ENCODE assay signal across 8 cellular contexts in the genomic region with DNA sequence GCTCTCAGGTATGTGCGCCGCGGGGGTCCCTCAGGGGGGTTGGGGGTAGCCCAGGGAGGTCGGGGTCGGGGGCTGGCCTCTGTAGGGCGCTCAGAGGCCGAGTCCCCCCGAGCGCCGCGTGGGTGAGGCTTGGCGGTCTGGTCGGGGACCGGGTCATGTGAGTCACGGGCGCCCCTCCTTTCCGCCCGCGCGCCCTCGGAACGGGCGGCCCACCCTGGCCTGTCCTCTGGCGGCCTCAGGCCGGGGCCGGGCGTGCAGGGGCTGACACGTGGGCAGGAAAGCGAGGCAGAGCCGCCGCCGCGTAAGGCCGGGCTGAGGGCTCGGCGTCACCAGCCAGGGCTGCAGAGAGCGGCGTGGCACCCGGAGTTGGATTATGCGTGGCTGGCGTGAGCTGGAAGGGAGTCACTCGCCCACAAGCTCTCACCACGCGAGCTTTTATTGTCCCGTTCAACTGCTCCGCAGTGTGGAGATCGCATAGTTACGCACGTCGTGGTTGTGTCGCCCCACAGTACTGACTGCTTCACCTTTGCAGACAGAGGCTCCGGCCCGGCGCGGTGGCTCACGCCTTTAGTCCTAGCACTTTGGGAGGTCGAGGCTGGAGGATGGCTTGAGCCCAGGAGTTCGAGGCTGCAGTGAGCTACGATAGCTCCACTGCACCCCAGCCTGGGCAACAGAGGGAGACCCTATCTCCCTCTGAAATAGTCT. TPM values are rescaled to one million over a fixed set of nuclear protein-coding genes. Genes with fewer than 3 reads are reported as not detected.
A peak's percentile ranks its signal among the peaks of the same experiment; 100 is the strongest.
DNase-seq lines count a peak whose midpoint lies in the region; TF ChIP-seq lines count a peak whose summit lies in the region.

No MANE protein-coding gene starts in this region.

- H3K9me3 Mint-ChIP-seq in H9 (peaks cover 0 to 3% of the 10 kb centered on the region in 2 experiments; a peak in 1 of 5 replicates), immature natural killer cell (no peaks in the 10 kb centered on the region)

- H3K27me3 ChIP-seq in H9 (ENCODE audit: insufficient read depth, low read length) (no peaks in the 10 kb centered on the region), MM.1S (replicated peaks; ENCODE audit: insufficient read depth, low read length) (no peaks in the 10 kb centered on the region)

- H3K4ac ChIP-seq in H9 (ENCODE audit: low read depth, low read length): no peak overlapping the region

- no peaks in the 10 kb centered on the region for H4K20me1 ChIP-seq in H9 (ENCODE audit: control insufficient read depth, insufficient read depth, insufficient read length)
- peaks cover 7% of the 10 kb centered on the region; the same call in 1 of the 2 replicates for H4K20me1 ChIP-seq in MM.1S (ENCODE audit: insufficient read depth, low read length)

- H3K27ac Mint-ChIP-seq in H9 (peak overlapping the region; percentile 28 to 88 (median 83); a peak in 3 of 7 replicates), immature natural killer cell (peak overlapping the region; percentile 94 to 98 (median 97))

- H4K8ac ChIP-seq in H9 (replicated peaks; ENCODE audit: insufficient read length, low read depth, low read length): no peak overlapping the region

- DNase-seq in GM12864 (ENCODE audit: low read depth): peak; percentile 50
- peak; percentile 70 for DNase-seq in H9
- peak; percentile 74 for DNase-seq in MM.1S
- peak; percentile 65 to 95 for DNase-seq in T47D (ENCODE audit: low read depth in 1 of 2, low spot score in 1 of 2)
- peak; percentile 92 to 93 (median 93) for DNase-seq in immature natural killer cell
- peak; percentile 55 to 57 for DNase-seq in stimulated activated CD4-positive, alpha-beta T cell treated with anti-CD3 and anti-CD28 coated beads, Interleukin-12 subunit alpha, Interleukin-12 subunit beta, amount 100 ng/mL, for 24 hours (ENCODE audit: low read depth in 2 of 2)
- no peak for DNase-seq in NCI-H1105 treated with DMSO at 0.1 percent for 48 hours (lab: John Stamatoyannopoulos, UW)

- no peak overlapping the region for H2BK15ac ChIP-seq in H9 (ENCODE audit: low read depth, low read length)

- H3K4me2 ChIP-seq in H9 (ENCODE audit: insufficient read depth, insufficient read length, low read length): peak overlapping the region; percentile 71
- peak overlapping the region; percentile 92 for H3K4me2 ChIP-seq in MM.1S (ENCODE audit: low read depth, low read length)

- H3K9me2 ChIP-seq in MM.1S (replicated peaks; ENCODE audit: insufficient read depth, low read length): no peaks in the 10 kb centered on the region

- no peak for TF ChIP-seq CTCF in GM12864 (IDR thresholded peaks at IDR 0.05; ENCODE audit: low read depth, low read length, missing control alignments)
- no peak for TF ChIP-seq CTCF in H9 (conservative IDR thresholded peaks at IDR 0.05)
- no peak for TF ChIP-seq CTCF in MM.1S (IDR thresholded peaks at IDR 0.05; ENCODE audit: low read length)
- TF ChIP-seq CTCF in VCaP (conservative IDR thresholded peaks at IDR 0.05): no peak

- H3K23me2 ChIP-seq in H9 (ENCODE audit: insufficient read length, low read depth, low read length, poor library complexity, severe bottlenecking): peaks cover 6% of the 10 kb centered on the region

- no CpG with 5 or more reads among the region's 59 CpGs for WGBS in H9 (ENCODE audit: extremely low coverage, insufficient read length, low lambda C conversion rate)

- in situ Hi-C loops in T47D (cut with HindIII; ENCODE audit: low pct_unique_long_range_greater_than_20kb, low sequenced_read_pairs): no loop called here

- H3K79me2 ChIP-seq in H9 (ENCODE audit: insufficient read depth, low read length) (peaks cover 7% of the 10 kb centered on the region; the same call in 1 of the 2 replicates), MM.1S (ENCODE audit: low read length) (peaks cover 80% of the 10 kb centered on the region)

- H4K5ac ChIP-seq in H9 (ENCODE audit: insufficient read length, low read depth, low read length): no peak overlapping the region

- H3K27ac ChIP-seq in H9 (ENCODE audit: insufficient read length, low read depth, low read length) (no peak overlapping the region), MM.1S (ENCODE audit: low read length) (peak overlapping the region; percentile 91), VCaP (peak overlapping the region; percentile 92)

- no peaks in the 10 kb centered on the region for H3K79me1 ChIP-seq in H9 (ENCODE audit: insufficient read depth, low read depth, low read length, poor library complexity, severe bottlenecking)

- no peak overlapping the region for H2AK5ac ChIP-seq in H9 (ENCODE audit: insufficient read length, low read length)

- H3K36me3 ChIP-seq in MM.1S (replicated peaks; ENCODE audit: insufficient read depth, low read length): no peaks in the 10 kb centered on the region

- H2BK20ac ChIP-seq in H9 (ENCODE audit: low read depth, low read length, poor library complexity, severe bottlenecking): no peak overlapping the region

- H3K4me1 Mint-ChIP-seq in H9 (peaks cover 31 to 34% of the 10 kb centered on the region in 2 experiments), immature natural killer cell (peaks cover 42 to 53% of the 10 kb centered on the region in 2 donors)

- H3K18ac ChIP-seq in H9 (ENCODE audit: insufficient read length, low read depth, low read length): peak overlapping the region; percentile 84

- no peak overlapping the region for H4K91ac ChIP-seq in H9 (ENCODE audit: insufficient read length, low read depth, low read length)

- H2AFZ ChIP-seq in H9 (ENCODE audit: low read length) (no peak overlapping the region), MM.1S (ENCODE audit: low read length) (peak overlapping the region; percentile 96)

- H3K14ac ChIP-seq in H9 (ENCODE audit: insufficient read depth, low read length): peak overlapping the region; percentile 50

- no peak overlapping the region for H3T11ph ChIP-seq in H9 (ENCODE audit: low read length)

- H3K27me3 Mint-ChIP-seq in H9 (ENCODE audit: low read depth) (no peaks in the 10 kb centered on the region), immature natural killer cell (ENCODE audit: low read depth in 3 of 3) (peaks cover 5 to 10% (median 9%) of the 10 kb centered on the region in 3 donors)

- H3K23ac ChIP-seq in H9 (ENCODE audit: insufficient read length, low read depth, low read length): no peak overlapping the region

- no peaks in the 10 kb centered on the region for H3K4me1 ChIP-seq in H9 (ENCODE audit: insufficient read depth, low read length)
- peaks cover 13% of the 10 kb centered on the region for H3K4me1 ChIP-seq in MM.1S (ENCODE audit: low read length)

- H2BK5ac ChIP-seq in H9 (ENCODE audit: insufficient read length, low read length): no peak overlapping the region

- H3K4me3 Mint-ChIP-seq in H9 (peak overlapping the region; percentile 74 to 88), immature natural killer cell (peak overlapping the region; percentile 88 to 94 (median 90))

- no peak overlapping the region for H2BK12ac ChIP-seq in H9 (ENCODE audit: insufficient read length, low read depth, low read length)

- H3F3A ChIP-seq in MM.1S (ENCODE audit: insufficient read depth, low read length): peaks cover 10% of the 10 kb centered on the region

- H3K56ac ChIP-seq in H9 (ENCODE audit: insufficient read length, low read depth, low read length): no peak overlapping the region

- H3K36me3 Mint-ChIP-seq in H9 (ENCODE audit: insufficient read depth in 1 of 3, low read depth in 3 of 3) (peaks cover 4 to 22% (median 14%) of the 10 kb centered on the region in 3 experiments; a peak in 5 of 7 replicates), immature natural killer cell (peaks cover 5 to 9% (median 8%) of the 10 kb centered on the region in 3 donors)

- no peak overlapping the region for H2BK120ac ChIP-seq in H9 (ENCODE audit: low read depth, low read length, poor library complexity, severe bottlenecking)

- H3K4me3 ChIP-seq in GM12864 (ENCODE audit: low read depth, low read length) (peak overlapping the region; percentile 74), MM.1S (ENCODE audit: low read length) (peak overlapping the region; percentile 81)

- H3K9ac ChIP-seq in H9 (ENCODE audit: extremely low read depth, insufficient read length, low read length) (peak overlapping the region; percentile 61), MM.1S (ENCODE audit: low read length) (peak overlapping the region; percentile 89)

- H3K9me3 ChIP-seq in H9 (ENCODE audit: control insufficient read depth, low read depth, low read length): no peaks in the 10 kb centered on the region
- H3K9me3 ChIP-seq in MM.1S (replicated peaks; ENCODE audit: insufficient read depth, low read length): no peaks in the 10 kb centered on the region

RNA-seq across cellular contexts. Expression of gene SHLD2, which starts 0.4 kb away (rescaled TPM):
- 25.9 and 27.8 TPM in 2 replicates for total RNA-seq in H9 (2021)
- polyA plus RNA-seq in immature natural killer cell: 10 to 100 TPM; 16.7 to 19.5 (median 18.5) TPM

RNA-seq across cellular contexts. Expression of gene GLUD1, which starts 0.8 kb away (rescaled TPM):
- total RNA-seq in H9 (2021): 101 and 102 TPM in 2 replicates
- polyA plus RNA-seq in immature natural killer cell: 100 to 1,000 TPM; 136 to 205 (median 147) TPM
